Comparison of ENCODE assay signal across 26 cellular contexts in the genomic region with DNA sequence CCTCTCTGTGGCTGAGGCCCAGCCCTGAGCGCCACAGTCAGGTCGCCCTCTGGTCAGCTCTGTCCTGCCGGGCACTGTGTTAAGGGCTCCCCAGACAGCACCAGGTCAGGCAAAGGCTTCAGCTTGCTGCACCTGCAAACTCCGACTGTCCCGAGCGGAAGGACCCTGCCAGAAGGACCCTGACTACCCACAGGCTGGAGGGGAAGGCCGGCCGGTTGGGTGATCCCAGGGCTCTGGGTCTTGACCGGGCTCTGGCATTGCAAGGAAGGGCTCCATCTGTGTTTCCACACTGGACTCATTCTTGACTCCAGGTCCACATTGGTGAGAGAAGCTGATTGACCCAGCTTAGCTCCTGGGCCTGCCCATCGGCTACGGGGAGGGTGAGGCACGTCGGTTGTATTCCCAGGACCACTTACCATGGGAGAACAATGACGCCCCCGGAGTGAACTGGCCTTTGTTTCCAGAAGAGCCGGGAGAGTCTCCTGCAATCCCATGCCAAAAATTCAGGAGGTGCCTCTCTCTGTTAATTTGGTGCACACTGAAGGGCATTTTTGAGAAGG.
DNase-seq lines count a peak whose midpoint lies in the region; ATAC-seq, FAIRE-seq and TF ChIP-seq lines count a peak whose summit lies in the region.
"Had no signal": no experiment of that assay in that cellular context is flagged by ENCODE, and none has a peak within 500 bp of the region (broad histone marks: within the 10 kb centered on the region; RNA-seq: fewer than 3 reads in every experiment).

No MANE protein-coding gene starts in this region.

- intact Hi-C loops in left ventricle myocardium superior (cut with micrococcal nuclease) = no loop called here
- intact Hi-C loops in heart right ventricle (cut with DNase I) = no loop called here
- intact Hi-C loops in HepG2 (cut with micrococcal nuclease; ENCODE audit: unreplicated experiment) = no loop called here
- intact Hi-C loops in spleen (cut with DNase I; ENCODE audit: low total_unique reads) = no loop called here

- H4K20me1 ChIP-seq in HepG2 (ENCODE audit: insufficient read depth, low read length) = no peaks in the 10 kb centered on the region; the same call in 1 of the 2 replicates

- WGBS in heart right ventricle, 2 donors = 79 to 84% methylated on average over 16 of the region's 16 CpGs
- WGBS in HepG2 (ENCODE audit: low lambda C conversion rate) = 16% methylated on average over 9 of the region's 16 CpGs
- WGBS in spleen, 5 donors = 87 to 91% (median 89%) methylated on average over 8 to 16 of the region's 16 CpGs

- POLR2A ChIA-PET in HepG2 (lab: Yijun Ruan, JAX) = no interaction called here

- ATAC-seq in left ventricle myocardium superior (no peak), heart right ventricle (no peak), HepG2 (0 out of 3 replicates have a peak, but pooled peaks have one; percentile 9), HG03175 (IDR thresholded peaks at IDR 0.05; ENCODE audit: unreplicated experiment) (no peak)
- ATAC-seq: A549 had no signal

- in situ Hi-C loops in HepG2 (cut with HindIII; ENCODE audit: extremely low pct_ligation_motif_present, low pct_unique_long_range_greater_than_20kb) = no loop called here

- DNase-seq in left ventricle myocardium superior = peak; percentile 9
- no peak for DNase-seq in heart right ventricle
- DNase-seq in HepG2 (ENCODE audit: low spot score) = no peak
- peak; percentile 60 for DNase-seq in spleen
- DNase-seq in progenitor cell of endocrine pancreas (ENCODE audit: low spot score, unreplicated experiment) = no peak
- DNase-seq in NCI-H1930 (lab: John Stamatoyannopoulos, UW) = no peak
- DNase-seq: 8988T; ACHN; AML-193; BE2C; Calu3; CD4-positive, alpha-beta T cell; COR-L47; DMS53; DMS79 treated with DMSO at 0.1 percent for 48 hours; GF-D8; GOT3; HFFc6 had no signal

- H3K27ac ChIP-seq in heart right ventricle (no peak overlapping the region), HepG2 (ENCODE audit: extremely low read length, insufficient read depth, low read length) (no peak overlapping the region), spleen (no peak overlapping the region)
- H3K27ac ChIP-seq: A549; BLaER1 treated with 17β-estradiol and CSF1 and Interleukin-3, amounts not matched to agents 10 nM and 100 nM had no signal

- H3K4me1 ChIP-seq in heart right ventricle (no peaks in the 10 kb centered on the region), HepG2 (ENCODE audit: insufficient read depth, low read length) (no peaks in the 10 kb centered on the region), spleen (no peaks in the 10 kb centered on the region)
- H3K4me1 ChIP-seq: A549, BE2C, HAP-1 had no signal

- no peak overlapping the region for H2AFZ ChIP-seq in HepG2 (ENCODE audit: low read length)

- TF ChIP-seq CTCF in heart right ventricle (IDR thresholded peaks at IDR 0.05) = no peak
- no peak for TF ChIP-seq CTCF in HepG2 (CRISPR knock-in tag; IDR thresholded peaks at IDR 0.05)
- TF ChIP-seq CTCF in spleen (IDR thresholded peaks at IDR 0.05 in 8 of 11, conservative IDR thresholded peaks at IDR 0.05 in 3 of 11) = no peak
- no peak for TF ChIP-seq CTCF in progenitor cell of endocrine pancreas (IDR thresholded peaks at IDR 0.05; ENCODE audit: unreplicated experiment)

- no peaks in the 10 kb centered on the region for H3K79me2 ChIP-seq in HepG2 (ENCODE audit: insufficient read depth, low read length)

- peaks cover 9% of the 10 kb centered on the region for H3K27me3 Mint-ChIP-seq in progenitor cell of endocrine pancreas
- H3K27me3 Mint-ChIP-seq: CD4-positive, alpha-beta T cell had no signal

- H3K36me3 Mint-ChIP-seq in progenitor cell of endocrine pancreas (ENCODE audit: insufficient read depth) = no peaks in the 10 kb centered on the region
- H3K36me3 Mint-ChIP-seq: CD14-positive monocyte had no signal

- H3K9ac ChIP-seq in HepG2 (ENCODE audit: insufficient read depth, low read depth, low read length) = no peak overlapping the region
- H3K9ac ChIP-seq: BLaER1 treated with 17β-estradiol and CSF1 and Interleukin-3, amounts not matched to agents 10 nM and 100 nM had no signal

- H3K9me3 Mint-ChIP-seq in progenitor cell of endocrine pancreas (ENCODE audit: low read depth) = no peaks in the 10 kb centered on the region
- H3K9me3 Mint-ChIP-seq: CD4-positive, alpha-beta T cell had no signal

- H3K9me3 ChIP-seq in heart right ventricle = no peaks in the 10 kb centered on the region
- H3K9me3 ChIP-seq in HepG2 (ENCODE audit: low read length) = no peaks in the 10 kb centered on the region
- H3K9me3 ChIP-seq in spleen = no peaks in the 10 kb centered on the region
- H3K9me3 ChIP-seq: A549; BE2C; BLaER1 treated with 17β-estradiol and CSF1 and Interleukin-3, amounts not matched to agents 10 nM and 100 nM; HAP-1 had no signal

- H3K4me3 Mint-ChIP-seq in progenitor cell of endocrine pancreas (ENCODE audit: low read depth) = no peak overlapping the region
- H3K4me3 Mint-ChIP-seq: CD14-positive monocyte; CD4-positive, alpha-beta T cell; HFFc6 had no signal

- H3K27me3 ChIP-seq in heart right ventricle (peaks cover 0 to 61% (median 23%) of the 10 kb centered on the region in 7 donors), HepG2 (ENCODE audit: control insufficient read depth in 1 of 2, insufficient read depth in 2 of 2, low read length in 2 of 2) (peaks cover 30 to 91% of the 10 kb centered on the region in 2 experiments), spleen (replicated peaks in 1 of 7) (peaks cover 0 to 20% (median 0%) of the 10 kb centered on the region in 7 donors)
- H3K27me3 ChIP-seq: BE2C; BLaER1 treated with 17β-estradiol and CSF1 and Interleukin-3, amounts not matched to agents 10 nM and 100 nM had no signal

- no peak for TF ChIP-seq RAD21 in HepG2 (CRISPR knock-in tag; IDR thresholded peaks at IDR 0.05)

- CTCF ChIA-PET in HepG2 (lab: Yijun Ruan, JAX; ENCODE audit: low intra/inter-chr PET ratio, low total read pairs) = no interaction called here

- no peak for FAIRE-seq in HepG2 (lab: Jason Lieb, UNC)
- FAIRE-seq: A549, GM12891, GM18507, H54 had no signal

- no peak for TF ChIP-seq POLR2A in HepG2 (IDR thresholded peaks at IDR 0.05; ENCODE audit: insufficient read depth in 1 of 2, low read depth in 2 of 2, low read length in 2 of 2)
- TF ChIP-seq POLR2A in spleen (IDR thresholded peaks at IDR 0.05) = no peak

- H3K36me3 ChIP-seq in heart right ventricle (no peaks in the 10 kb centered on the region), HepG2 (replicated peaks in 1 of 2; ENCODE audit: control insufficient read depth in 1 of 2, insufficient read depth in 2 of 2, low read length in 2 of 2) (no peaks in the 10 kb centered on the region), spleen (no peaks in the 10 kb centered on the region)
- H3K36me3 ChIP-seq: BE2C; BLaER1 treated with 17β-estradiol and CSF1 and Interleukin-3, amounts not matched to agents 10 nM and 100 nM; HAP-1 had no signal

- H3K4me2 ChIP-seq in HepG2 (ENCODE audit: low read depth, low read length) = no peak overlapping the region
- H3K4me2 ChIP-seq: A549; BLaER1 treated with 17β-estradiol and CSF1 and Interleukin-3, amounts not matched to agents 10 nM and 100 nM had no signal

- no peaks in the 10 kb centered on the region for H3K4me1 Mint-ChIP-seq in progenitor cell of endocrine pancreas (ENCODE audit: low read depth)
- H3K4me1 Mint-ChIP-seq: CD14-positive monocyte had no signal

- TF ChIP-seq EP300 in HepG2 (IDR thresholded peaks at IDR 0.05; ENCODE audit: low read depth in 2 of 2, low read length in 2 of 2) = no peak
- TF ChIP-seq EP300 in HepG2 (CRISPR knock-in tag; IDR thresholded peaks at IDR 0.05; ENCODE audit: borderline replicate concordance) = no peak

- BruUV-seq in HepG2 (replicated peaks; lab: Mats Ljungman, UMichigan) = no TSS peak

- H3K27ac Mint-ChIP-seq in progenitor cell of endocrine pancreas = no peak overlapping the region
- H3K27ac Mint-ChIP-seq: CD14-positive monocyte; CD4-positive, alpha-beta T cell; HFFc6 had no signal

- H3K4me3 ChIP-seq in heart right ventricle = no peak overlapping the region
- H3K4me3 ChIP-seq in HepG2 (replicated peaks in 1 of 3; ENCODE audit: insufficient read depth in 1 of 3, low read depth in 2 of 3, low read length in 3 of 3) = no peak overlapping the region
- H3K4me3 ChIP-seq in spleen = no peak overlapping the region
- H3K4me3 ChIP-seq: A549; BLaER1 treated with 17β-estradiol and CSF1 and Interleukin-3, amounts not matched to agents 10 nM and 100 nM; HAP-1 had no signal

TF ChIP-seq in HepG2, 621 proteins besides CTCF, POLR2A, EP300 and RAD21:
- TF ChIP-seq ZNF276 (CRISPR knock-in tag; IDR thresholded peaks at IDR 0.05; ENCODE audit: low read depth) = no peak

Comparison
In these comparisons a context has a peak if more than half of its experiments do, and no peak if none do; other contexts are left out.
1. DNase-seq: peak in left ventricle myocardium superior (single experiment) and spleen (single experiment); none in heart right ventricle (0 of 2), HepG2 (single experiment), progenitor cell of endocrine pancreas (single experiment) and NCI-H1930 (0 of 2).